In the genomic region with DNA sequence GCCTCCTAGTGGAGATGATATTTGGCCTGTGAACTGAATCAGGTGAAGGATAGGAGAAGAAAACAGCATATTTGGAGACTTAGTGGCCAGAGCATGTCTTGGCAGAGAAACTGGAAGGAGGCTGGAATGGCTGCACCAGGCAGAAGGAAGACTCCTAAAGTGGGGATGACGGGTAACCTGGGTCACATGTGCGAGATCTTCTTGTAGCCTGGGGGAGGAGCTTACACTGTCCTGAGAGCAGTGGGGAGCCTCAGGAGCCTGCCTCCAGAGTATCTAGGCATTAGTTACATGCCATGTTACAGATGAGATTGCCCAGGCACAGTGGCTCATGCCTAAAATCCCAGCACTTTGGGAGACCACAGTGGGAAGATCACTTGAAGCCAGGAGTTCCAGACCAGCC, we compare ENCODE assay signal across 23 cellular contexts. TPM values are rescaled to one million over a fixed set of nuclear protein-coding genes. Genes with fewer than 3 reads are reported as not detected.
DNase-seq lines count a peak whose midpoint lies in the region; ATAC-seq and TF ChIP-seq lines count a peak whose summit lies in the region.
"Had no signal": no experiment of that assay in that cellular context is flagged by ENCODE, and none has a peak within 500 bp of the region (broad histone marks: within the 10 kb centered on the region; RNA-seq: fewer than 3 reads in every experiment).

No MANE protein-coding gene starts in this region.

- H3K27ac Mint-ChIP-seq in activated naive CD8-positive, alpha-beta T cell, result peak overlapping the region; percentile 47
- H3K27ac Mint-ChIP-seq in activated naive CD8-positive, alpha-beta T cell treated with anti-CD3 and anti-CD28 coated beads for 36 hours, result no peak overlapping the region
- H3K27ac Mint-ChIP-seq in activated naive CD8-positive, alpha-beta T cell treated with anti-CD3 and anti-CD28 coated beads, Interleukin-2, amount 10 ng/mL, durations not matched to agents 7 days and 5 days, result peak overlapping the region; percentile 50
- H3K27ac Mint-ChIP-seq in neural crest cell (ENCODE audit: unreplicated experiment) (peak overlapping the region; percentile 75), Caco-2 (ENCODE audit: unreplicated experiment) (no peak overlapping the region)
- H3K27ac Mint-ChIP-seq: activated T-helper 1 cell treated with anti-CD3 and anti-CD28 coated beads, Interleukin-12 subunit alpha, Interleukin-12 subunit beta, Interleukin-2, Interleukin-4 antibody, amounts not matched to agents 30 ng/mL and 10 ng/mL and 1 ng/mL, durations not matched to agents 14 hours and 24 hours and 36 hours had no signal

- no peak for TF ChIP-seq POLR2A in testis (IDR thresholded peaks at IDR 0.05)

- H3K9me3 ChIP-seq in testis (no peaks in the 10 kb centered on the region), Caco-2 (no peaks in the 10 kb centered on the region)
- H3K9me3 ChIP-seq: mucosa of descending colon, neutrophil, psoas muscle, tibial artery had no signal

- peaks cover 8% of the 10 kb centered on the region for H3K4me1 Mint-ChIP-seq in activated naive CD8-positive, alpha-beta T cell (ENCODE audit: low read depth)
- peaks cover 7% of the 10 kb centered on the region for H3K4me1 Mint-ChIP-seq in activated naive CD8-positive, alpha-beta T cell treated with anti-CD3 and anti-CD28 coated beads for 36 hours
- H3K4me1 Mint-ChIP-seq in activated naive CD8-positive, alpha-beta T cell treated with anti-CD3 and anti-CD28 coated beads, Interleukin-2, amount 10 ng/mL, durations not matched to agents 7 days and 5 days, result no peaks in the 10 kb centered on the region
- H3K4me1 Mint-ChIP-seq in neural crest cell, result peaks cover 9% of the 10 kb centered on the region
- H3K4me1 Mint-ChIP-seq in Caco-2 (ENCODE audit: low read depth, unreplicated experiment), result no peaks in the 10 kb centered on the region

- H3K27me3 Mint-ChIP-seq in activated naive CD8-positive, alpha-beta T cell, result no peaks in the 10 kb centered on the region
- H3K27me3 Mint-ChIP-seq in activated naive CD8-positive, alpha-beta T cell treated with anti-CD3 and anti-CD28 coated beads for 36 hours, result no peaks in the 10 kb centered on the region
- H3K27me3 Mint-ChIP-seq in activated naive CD8-positive, alpha-beta T cell treated with anti-CD3 and anti-CD28 coated beads, Interleukin-2, amount 10 ng/mL, durations not matched to agents 7 days and 5 days, result no peaks in the 10 kb centered on the region
- no peaks in the 10 kb centered on the region for H3K27me3 Mint-ChIP-seq in neural crest cell (ENCODE audit: low read depth)
- no peaks in the 10 kb centered on the region for H3K27me3 Mint-ChIP-seq in Caco-2 (ENCODE audit: insufficient read depth, unreplicated experiment)
- H3K27me3 Mint-ChIP-seq: CD4-positive, CD25-positive, alpha-beta regulatory T cell had no signal

- no peak for ATAC-seq in activated naive CD8-positive, alpha-beta T cell treated with anti-CD3 and anti-CD28 coated beads, Interleukin-2, amount 10 ng/mL, durations not matched to agents 7 days and 5 days (ENCODE audit: low read depth)
- ATAC-seq: mucosa of descending colon, psoas muscle had no signal

- intact Hi-C loops in dorsolateral prefrontal cortex (cut with DNase I), result loop anchor here (5.0 kb wide), 3 partner anchors 163 to 273 kb away; a partner anchor contains a TSS
- intact Hi-C loops in testis (cut with DNase I; ENCODE audit: low total_unique reads), result no loop called here
- intact Hi-C loops in Caco-2 (cut with micrococcal nuclease; ENCODE audit: unreplicated experiment), result no loop called here

- H3K27ac ChIP-seq in dorsolateral prefrontal cortex, result peak overlapping the region in 12 of 59 donors; percentile 5 to 71 (median 31)
- H3K27ac ChIP-seq in testis, result no peak overlapping the region
- H3K27ac ChIP-seq: epithelial cell of prostate, neutrophil, psoas muscle, SK-N-MC, tibial artery had no signal

- POLR2A ChIA-PET in activated naive CD8-positive, alpha-beta T cell treated with anti-CD3 and anti-CD28 coated beads, Interleukin-2, amount 10 ng/mL, durations not matched to agents 7 days and 5 days (lab: Charles Lee), result interaction anchor here (0.9 kb wide), 1 partner anchor 164 kb away, joined by 3 read pairs; a partner anchor contains a TSS
- POLR2A ChIA-PET in Caco-2 (lab: Charles Lee), result no interaction called here

- no peak for TF ChIP-seq CTCF in neural crest cell (conservative IDR thresholded peaks at IDR 0.05)
- no peak for TF ChIP-seq CTCF in dorsolateral prefrontal cortex (IDR thresholded peaks at IDR 0.05 in 54 of 56, conservative IDR thresholded peaks at IDR 0.05 in 2 of 56; ENCODE audit: low read depth in 1 of 56, partially characterized antibody in 56 of 56)
- no peak for TF ChIP-seq CTCF in testis (IDR thresholded peaks at IDR 0.05)
- TF ChIP-seq CTCF in Caco-2 (IDR thresholded peaks at IDR 0.05; ENCODE audit: insufficient read depth in 1 of 2, low read depth in 1 of 2, low read length in 1 of 2, severe bottlenecking in 1 of 2, unreplicated experiment in 1 of 2), result no peak

- H3K4me3 ChIP-seq in H7 (ENCODE audit: insufficient read depth, low read depth, low read length) (no peak overlapping the region), dorsolateral prefrontal cortex (no peak overlapping the region), testis (no peak overlapping the region), Caco-2 (ENCODE audit: low read depth, low read length) (no peak overlapping the region)
- H3K4me3 ChIP-seq: mucosa of descending colon, psoas muscle, SK-N-MC, tibial artery had no signal

- no peaks in the 10 kb centered on the region for H3K36me3 Mint-ChIP-seq in activated naive CD8-positive, alpha-beta T cell
- H3K36me3 Mint-ChIP-seq in activated naive CD8-positive, alpha-beta T cell treated with anti-CD3 and anti-CD28 coated beads for 36 hours, result peaks cover 17% of the 10 kb centered on the region
- H3K36me3 Mint-ChIP-seq in activated naive CD8-positive, alpha-beta T cell treated with anti-CD3 and anti-CD28 coated beads, Interleukin-2, amount 10 ng/mL, durations not matched to agents 7 days and 5 days, result peaks cover 30% of the 10 kb centered on the region
- H3K36me3 Mint-ChIP-seq in neural crest cell (ENCODE audit: low read depth), result no peaks in the 10 kb centered on the region
- H3K36me3 Mint-ChIP-seq in Caco-2 (ENCODE audit: insufficient read depth, unreplicated experiment), result peaks cover 55% of the 10 kb centered on the region

- no TSS peak for BruUV-seq in Caco-2 (replicated peaks; lab: Mats Ljungman, UMichigan)

- H3K27me3 ChIP-seq in H7 (ENCODE audit: control insufficient read depth, insufficient read depth, low read length) (no peaks in the 10 kb centered on the region), dorsolateral prefrontal cortex (no peaks in the 10 kb centered on the region), testis (no peaks in the 10 kb centered on the region), Caco-2 (replicated peaks; ENCODE audit: control insufficient read depth, insufficient read depth, low read length) (no peaks in the 10 kb centered on the region)
- H3K27me3 ChIP-seq: neutrophil, tibial artery had no signal

- CTCF ChIA-PET in Caco-2 (lab: Charles Lee), result no interaction called here

- no peak overlapping the region for H3K4me3 Mint-ChIP-seq in activated naive CD8-positive, alpha-beta T cell
- H3K4me3 Mint-ChIP-seq in activated naive CD8-positive, alpha-beta T cell treated with anti-CD3 and anti-CD28 coated beads for 36 hours, result no peak overlapping the region
- no peak overlapping the region for H3K4me3 Mint-ChIP-seq in activated naive CD8-positive, alpha-beta T cell treated with anti-CD3 and anti-CD28 coated beads, Interleukin-2, amount 10 ng/mL, durations not matched to agents 7 days and 5 days
- H3K4me3 Mint-ChIP-seq in neural crest cell (no peak overlapping the region), Caco-2 (ENCODE audit: unreplicated experiment) (no peak overlapping the region)
- H3K4me3 Mint-ChIP-seq: activated T-helper 1 cell treated with anti-CD3 and anti-CD28 coated beads, Interleukin-12 subunit alpha, Interleukin-12 subunit beta, Interleukin-2, Interleukin-4 antibody, amounts not matched to agents 30 ng/mL and 10 ng/mL and 1 ng/mL, durations not matched to agents 14 hours and 24 hours and 36 hours had no signal

- H3K4me1 ChIP-seq in testis (peaks cover 16% of the 10 kb centered on the region), Caco-2 (no peaks in the 10 kb centered on the region)

- H3K9me3 Mint-ChIP-seq in activated naive CD8-positive, alpha-beta T cell (ENCODE audit: low read depth), result no peaks in the 10 kb centered on the region
- H3K9me3 Mint-ChIP-seq in activated naive CD8-positive, alpha-beta T cell treated with anti-CD3 and anti-CD28 coated beads for 36 hours, result no peaks in the 10 kb centered on the region
- no peaks in the 10 kb centered on the region for H3K9me3 Mint-ChIP-seq in activated naive CD8-positive, alpha-beta T cell treated with anti-CD3 and anti-CD28 coated beads, Interleukin-2, amount 10 ng/mL, durations not matched to agents 7 days and 5 days
- H3K9me3 Mint-ChIP-seq in neural crest cell (no peaks in the 10 kb centered on the region), Caco-2 (ENCODE audit: unreplicated experiment) (no peaks in the 10 kb centered on the region)
- H3K9me3 Mint-ChIP-seq: activated T-helper 1 cell treated with anti-CD3 and anti-CD28 coated beads, Interleukin-12 subunit alpha, Interleukin-12 subunit beta, Interleukin-2, Interleukin-4 antibody, amounts not matched to agents 30 ng/mL and 10 ng/mL and 1 ng/mL, durations not matched to agents 14 hours and 24 hours and 36 hours; CD4-positive, CD25-positive, alpha-beta regulatory T cell had no signal

- 56 to 68% methylated on average over 2 of the region's 2 CpGs for WGBS in testis, 2 donors

- no peak for DNase-seq in activated naive CD8-positive, alpha-beta T cell treated with anti-CD3 and anti-CD28 coated beads for 36 hours
- DNase-seq in H7, result peak; percentile 69
- DNase-seq in activated naive CD8-positive, alpha-beta T cell treated with anti-CD3 and anti-CD28 coated beads, Interleukin-2, amount 10 ng/mL, durations not matched to agents 7 days and 5 days, result no peak
- DNase-seq in neural crest cell (ENCODE audit: low read depth, low spot score), result no peak
- DNase-seq in dorsolateral prefrontal cortex, result no peak
- DNase-seq in testis, result no peak
- no peak for DNase-seq in Caco-2
- DNase-seq: amygdala; CD4-positive, CD25-positive, alpha-beta regulatory T cell; GDM1; hippocampal formation; MM.1S; NCI-H1436 treated with DMSO at 0.1 percent for 48 hours; NCI-H524 treated with DMSO at 0.1 percent for 48 hours; psoas muscle; T1000; tibial artery had no signal

- H3K36me3 ChIP-seq in H7 (replicated peaks; ENCODE audit: control insufficient read depth, insufficient read depth, low read length), result peaks cover 42% of the 10 kb centered on the region
- no peaks in the 10 kb centered on the region for H3K36me3 ChIP-seq in testis (ENCODE audit: low read depth, missing control alignments)
- H3K36me3 ChIP-seq in Caco-2 (ENCODE audit: control insufficient read depth, insufficient read depth, low read length), result peaks cover 9% of the 10 kb centered on the region

RNA-seq across cellular contexts. Expression of a gene that starts 49.8 kb away (rescaled TPM):
- total RNA-seq in activated naive CD8-positive, alpha-beta T cell treated with anti-CD3 and anti-CD28 coated beads for 36 hours, result 10 to 100 TPM; 80.2 to 80.3 TPM
- 29.5 and 33.7 TPM in 2 replicates for total RNA-seq in H7 (2014; rRNA removed; shearing (Covaris generic))
- total RNA-seq in activated naive CD8-positive, alpha-beta T cell treated with anti-CD3 and anti-CD28 coated beads, Interleukin-2, amount 10 ng/mL, durations not matched to agents 7 days and 5 days, result 100 to 1,000 TPM; 142 to 161 TPM
- total RNA-seq in neural crest cell (2.1 and 2.4 TPM in 2 replicates), dorsolateral prefrontal cortex (100 to 1,000 TPM in 59 of 120 experiments, 10 to 100 TPM in 61; 64.6 to 141 (median 99.8) TPM), testis (10 to 100 TPM; 54.5 to 67.2 TPM), Caco-2 (2022) (65.3 and 67.6 TPM in 2 replicates)
- polyA plus RNA-seq in testis (ENCODE audit: insufficient read depth, low read depth, low replicate concordance), result 26.0 TPM

RNA-seq across cellular contexts. Expression of a gene that starts 57.3 kb away (rescaled TPM):
- 10 to 100 TPM; 50.0 to 54.2 TPM for total RNA-seq in activated naive CD8-positive, alpha-beta T cell treated with anti-CD3 and anti-CD28 coated beads for 36 hours
- total RNA-seq in H7 (2014; rRNA removed; shearing (Covaris generic)), result 12.6 and 22.9 TPM in 2 replicates
- 10 to 100 TPM; 42.8 to 48.2 TPM for total RNA-seq in activated naive CD8-positive, alpha-beta T cell treated with anti-CD3 and anti-CD28 coated beads, Interleukin-2, amount 10 ng/mL, durations not matched to agents 7 days and 5 days
- 33.5 and 34.3 TPM in 2 replicates for total RNA-seq in neural crest cell
- 100 to 1,000 TPM in 2 of 120 experiments, 10 to 100 TPM in 118; 52.6 to 109 (median 74.4) TPM for total RNA-seq in dorsolateral prefrontal cortex
- 10 to 100 TPM; 34.7 to 37.2 TPM for total RNA-seq in testis
- 112 TPM for polyA plus RNA-seq in testis (ENCODE audit: insufficient read depth, low read depth, low replicate concordance)
- total RNA-seq in Caco-2 (2022), result 64.8 and 66.4 TPM in 2 replicates

Comparison
In these comparisons a context has a peak if more than half of its experiments do, and no peak if none do; other contexts are left out.
1. H3K27ac Mint-ChIP-seq: peak in activated naive CD8-positive, alpha-beta T cell (single experiment), activated naive CD8-positive, alpha-beta T cell treated with anti-CD3 and anti-CD28 coated beads, Interleukin-2, amount 10 ng/mL, durations not matched to agents 7 days and 5 days (single experiment) and neural crest cell (single experiment); none in activated naive CD8-positive, alpha-beta T cell treated with anti-CD3 and anti-CD28 coated beads for 36 hours (single experiment) and Caco-2 (single experiment).
2. intact Hi-C loops: an anchor here in dorsolateral prefrontal cortex (5.0 kb wide); none called in testis and Caco-2.